Comparison of ENCODE assay signal across 11 cellular contexts in the genomic region with DNA sequence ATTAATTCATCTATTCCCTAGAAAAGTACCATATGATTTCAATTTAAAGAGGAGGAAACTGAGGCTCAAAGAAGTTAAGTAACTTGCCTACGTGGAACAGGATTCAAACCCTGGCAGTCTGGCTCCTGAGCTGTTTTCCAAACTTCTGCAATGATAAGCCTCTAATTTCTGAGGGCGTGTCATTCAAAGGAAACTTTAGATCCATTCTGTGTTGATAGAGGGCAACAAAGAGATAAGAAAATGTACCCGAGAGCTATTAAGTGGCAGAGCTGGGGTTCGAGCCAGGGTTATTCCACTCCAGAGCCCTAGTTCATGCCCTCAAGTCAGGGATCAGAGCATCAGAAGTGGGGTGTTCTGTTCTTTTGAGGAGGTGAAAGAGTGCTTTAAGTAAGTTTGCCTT.
A peak's percentile ranks its signal among the peaks of the same experiment; 100 is the strongest.
DNase-seq lines count a peak whose midpoint lies in the region; ATAC-seq and TF ChIP-seq lines count a peak whose summit lies in the region.
"Had no signal": no experiment of that assay in that cellular context is flagged by ENCODE, and none has a peak within 500 bp of the region (broad histone marks: within the 10 kb centered on the region; RNA-seq: fewer than 3 reads in every experiment).

No MANE protein-coding gene starts in this region.

- H3K9ac ChIP-seq in endodermal cell (ENCODE audit: extremely low read depth, low read length, poor library complexity, severe bottlenecking) (no peak overlapping the region), rectal smooth muscle tissue (ENCODE audit: low read length) (no peak overlapping the region)
- H3K9ac ChIP-seq: BLaER1 treated with 17β-estradiol and CSF1 and Interleukin-3, amounts not matched to agents 10 nM and 100 nM had no signal

- H3K4me3 ChIP-seq in HEK293 (ENCODE audit: low read depth, low read length) = no peak overlapping the region
- H3K4me3 ChIP-seq in endodermal cell (ENCODE audit: low read length) = no peak overlapping the region
- no peak overlapping the region for H3K4me3 ChIP-seq in rectal smooth muscle tissue (ENCODE audit: low read length)
- H3K4me3 ChIP-seq: BLaER1 treated with 17β-estradiol and CSF1 and Interleukin-3, amounts not matched to agents 10 nM and 100 nM had no signal

- H3K4me3 Mint-ChIP-seq in endodermal cell = no peak overlapping the region
- no peak overlapping the region for H3K4me3 Mint-ChIP-seq in nephron
- H3K4me3 Mint-ChIP-seq: CD4-positive, CD25-positive, alpha-beta regulatory T cell had no signal

- H3K9me3 Mint-ChIP-seq in endodermal cell (peaks cover 5% of the 10 kb centered on the region), nephron (peaks cover 8% of the 10 kb centered on the region)
- peaks cover 4 to 12% of the 10 kb centered on the region in 2 donors for H3K9me3 Mint-ChIP-seq in activated naive CD4-positive, alpha-beta T cell treated with anti-CD3 and anti-CD28 coated beads, Interleukin-2, amount 50 U/mL, for 72 hours

- H3K36me3 Mint-ChIP-seq in endodermal cell (ENCODE audit: low read depth) (no peaks in the 10 kb centered on the region), nephron (ENCODE audit: low read depth) (peaks cover 5% of the 10 kb centered on the region)
- H3K36me3 Mint-ChIP-seq in activated naive CD4-positive, alpha-beta T cell treated with anti-CD3 and anti-CD28 coated beads, Interleukin-2, amount 50 U/mL, for 72 hours = peaks cover 13 to 29% of the 10 kb centered on the region in 2 donors

- H3K27me3 ChIP-seq in endodermal cell (ENCODE audit: control insufficient read depth, insufficient read depth, low read length, poor library complexity, severe bottlenecking) (no peaks in the 10 kb centered on the region), rectal smooth muscle tissue (ENCODE audit: control insufficient read depth, insufficient read depth, low read length) (no peaks in the 10 kb centered on the region)
- H3K27me3 ChIP-seq: BLaER1 treated with 17β-estradiol and CSF1 and Interleukin-3, amounts not matched to agents 10 nM and 100 nM had no signal

- H3K4me1 Mint-ChIP-seq in endodermal cell (peaks cover 35% of the 10 kb centered on the region), nephron (peaks cover 46% of the 10 kb centered on the region)

- 83 to 88% methylated on average over 4 of the region's 4 CpGs for WGBS in endodermal cell (ENCODE audit: insufficient coverage in 1 of 2, insufficient read length in 1 of 2), 2 experiments

- no peak for ATAC-seq in HG03378 (IDR thresholded peaks at IDR 0.05; ENCODE audit: unreplicated experiment)
- ATAC-seq in activated naive CD4-positive, alpha-beta T cell treated with anti-CD3 and anti-CD28 coated beads, Interleukin-2, amount 50 U/mL, for 72 hours = no peak

- CTCF ChIA-PET in HEK293 (lab: Yijun Ruan, JAX) = interaction anchor here (0.7 to 1.6 kb wide), 5 partner anchors 12 to 311 kb away, joined by 3 to 9 read pairs (median 4); no protein-coding TSS in a partner anchor

- H3K27ac ChIP-seq in HEK293 (ENCODE audit: extremely low read depth, low read depth, low read length) = no peak overlapping the region
- peak overlapping the region; percentile 62 for H3K27ac ChIP-seq in endodermal cell (ENCODE audit: low read depth, low read length)
- peak overlapping the region; percentile 4 for H3K27ac ChIP-seq in rectal smooth muscle tissue (ENCODE audit: low read depth, low read length)
- H3K27ac ChIP-seq: BLaER1 treated with 17β-estradiol and CSF1 and Interleukin-3, amounts not matched to agents 10 nM and 100 nM had no signal

- peak overlapping the region; percentile 13 for H3K27ac Mint-ChIP-seq in endodermal cell
- H3K27ac Mint-ChIP-seq in nephron = peak overlapping the region in 2 of 3 experiments; percentile 5 to 55
- no peak overlapping the region for H3K27ac Mint-ChIP-seq in activated naive CD4-positive, alpha-beta T cell treated with anti-CD3 and anti-CD28 coated beads, Interleukin-2, amount 50 U/mL, for 72 hours
- H3K27ac Mint-ChIP-seq: CD4-positive, CD25-positive, alpha-beta regulatory T cell had no signal

- DNase-seq in endodermal cell = no peak
- no peak for DNase-seq in AG08395 (ENCODE audit: low spot score)
- DNase-seq in activated naive CD4-positive, alpha-beta T cell treated with anti-CD3 and anti-CD28 coated beads, Interleukin-2, amount 50 U/mL, for 72 hours (ENCODE audit: low spot score in 2 of 2) = no peak
- DNase-seq: 8988T; CD4-positive, CD25-positive, alpha-beta regulatory T cell; HCEC 1CT had no signal

- POLR2A ChIA-PET in HEK293 (lab: Yijun Ruan, JAX) = no interaction called here

- H3K9me3 ChIP-seq in HEK293 (ENCODE audit: control insufficient read depth, insufficient read depth, low read depth, low read length) = no peaks in the 10 kb centered on the region
- no peaks in the 10 kb centered on the region for H3K9me3 ChIP-seq in endodermal cell (ENCODE audit: control insufficient read depth, low read length)

- H3K36me3 ChIP-seq in HEK293 (ENCODE audit: control insufficient read depth in 2 of 2, insufficient read depth in 1 of 2, low read length in 2 of 2) (no peaks in the 10 kb centered on the region), endodermal cell (ENCODE audit: control insufficient read depth, insufficient read depth, low read length) (no peaks in the 10 kb centered on the region), rectal smooth muscle tissue (ENCODE audit: control insufficient read depth, insufficient read depth, low read length) (no peaks in the 10 kb centered on the region)

- H3K27me3 Mint-ChIP-seq in endodermal cell (ENCODE audit: insufficient read depth) = no peaks in the 10 kb centered on the region
- no peaks in the 10 kb centered on the region for H3K27me3 Mint-ChIP-seq in nephron (ENCODE audit: low read depth)
- H3K27me3 Mint-ChIP-seq: CD4-positive, CD25-positive, alpha-beta regulatory T cell had no signal

- TF ChIP-seq CTCF in HEK293 (tag by site-specific recombination; IDR thresholded peaks at IDR 0.05) (no peak), endodermal cell (conservative IDR thresholded peaks at IDR 0.05) (no peak), nephron (IDR thresholded peaks at IDR 0.05; ENCODE audit: unreplicated experiment in 3 of 3) (no peak)

- H3K4me1 ChIP-seq in HEK293 (ENCODE audit: control insufficient read depth, insufficient read depth, low read length) (0 out of 2 replicates have a peak, but pooled peaks cover 2% of the 10 kb centered on the region), endodermal cell (ENCODE audit: control insufficient read depth, insufficient read depth, low read length) (peaks cover 10% of the 10 kb centered on the region), rectal smooth muscle tissue (ENCODE audit: control insufficient read depth, insufficient read depth, low read length) (peaks cover 10% of the 10 kb centered on the region)
- H3K4me1 ChIP-seq: BLaER1 treated with 17β-estradiol and CSF1 and Interleukin-3, amounts not matched to agents 10 nM and 100 nM had no signal

TF ChIP-seq in HEK293, 187 proteins besides CTCF, POLR2A, EP300 and RAD21:
- TF ChIP-seq ZBTB21 (tag by site-specific recombination; IDR thresholded peaks at IDR 0.05) (no peak), BCL11B (tag by site-specific recombination; IDR thresholded peaks at IDR 0.05; ENCODE audit: low read depth) (no peak), ZNF404 (tag by site-specific recombination; IDR thresholded peaks at IDR 0.05) (no peak), ZNF561 (tag by site-specific recombination; IDR thresholded peaks at IDR 0.05; ENCODE audit: borderline replicate concordance) (no peak), FEZF1 (tag by site-specific recombination; IDR thresholded peaks at IDR 0.05) (peak; percentile 20; the same call in 1 of the 2 replicates), GLIS1 (tag by site-specific recombination; IDR thresholded peaks at IDR 0.05) (no peak), ZFP69B (tag by site-specific recombination; IDR thresholded peaks at IDR 0.05) (no peak), ZNF830 (tag by site-specific recombination; IDR thresholded peaks at IDR 0.05; ENCODE audit: low read depth) (no peak)
- TF ChIP-seq, protein P1, sequence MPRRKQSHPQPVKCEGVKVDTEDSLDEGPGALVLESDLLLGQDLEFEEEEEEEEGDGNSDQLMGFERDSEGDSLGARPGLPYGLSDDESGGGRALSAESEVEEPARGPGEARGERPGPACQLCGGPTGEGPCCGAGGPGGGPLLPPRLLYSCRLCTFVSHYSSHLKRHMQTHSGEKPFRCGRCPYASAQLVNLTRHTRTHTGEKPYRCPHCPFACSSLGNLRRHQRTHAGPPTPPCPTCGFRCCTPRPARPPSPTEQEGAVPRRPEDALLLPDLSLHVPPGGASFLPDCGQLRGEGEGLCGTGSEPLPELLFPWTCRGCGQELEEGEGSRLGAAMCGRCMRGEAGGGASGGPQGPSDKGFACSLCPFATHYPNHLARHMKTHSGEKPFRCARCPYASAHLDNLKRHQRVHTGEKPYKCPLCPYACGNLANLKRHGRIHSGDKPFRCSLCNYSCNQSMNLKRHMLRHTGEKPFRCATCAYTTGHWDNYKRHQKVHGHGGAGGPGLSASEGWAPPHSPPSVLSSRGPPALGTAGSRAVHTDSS (tag by site-specific recombination; IDR thresholded peaks at IDR 0.05) = no peak

Comparison
In these comparisons a context has a peak if more than half of its experiments do, and no peak if none do; other contexts are left out.
1. H3K27ac Mint-ChIP-seq: peak in endodermal cell (single experiment) and nephron (2 of 3); none in activated naive CD4-positive, alpha-beta T cell treated with anti-CD3 and anti-CD28 coated beads, Interleukin-2, amount 50 U/mL, for 72 hours (0 of 2).